Comparison of ENCODE assay signal across 1 cellular context in the genomic region with DNA sequence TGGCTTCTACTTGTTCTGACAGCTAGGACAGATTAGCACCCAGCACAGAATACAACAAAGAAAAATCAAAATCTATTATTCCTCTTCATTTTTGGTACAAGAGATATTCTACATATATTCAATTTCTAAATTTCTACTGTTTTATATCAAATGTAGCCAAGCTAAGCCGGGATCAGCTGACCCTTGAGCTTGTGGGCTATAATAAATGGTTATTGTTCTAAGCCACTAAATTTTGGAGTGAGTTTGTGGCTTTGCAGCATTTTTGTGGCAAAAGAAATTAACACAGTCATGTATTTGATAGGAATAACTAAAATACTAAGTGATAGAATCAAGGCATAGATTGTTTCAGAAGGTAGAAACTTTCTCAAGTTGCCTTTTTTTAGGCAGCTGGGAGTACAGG.
TF ChIP-seq lines count a peak whose summit lies in the region.

No MANE protein-coding gene starts in this region.

TF ChIP-seq in GM23338, 12 proteins besides CTCF, POLR2A, EP300 and RAD21:
- TF ChIP-seq, protein P1, sequence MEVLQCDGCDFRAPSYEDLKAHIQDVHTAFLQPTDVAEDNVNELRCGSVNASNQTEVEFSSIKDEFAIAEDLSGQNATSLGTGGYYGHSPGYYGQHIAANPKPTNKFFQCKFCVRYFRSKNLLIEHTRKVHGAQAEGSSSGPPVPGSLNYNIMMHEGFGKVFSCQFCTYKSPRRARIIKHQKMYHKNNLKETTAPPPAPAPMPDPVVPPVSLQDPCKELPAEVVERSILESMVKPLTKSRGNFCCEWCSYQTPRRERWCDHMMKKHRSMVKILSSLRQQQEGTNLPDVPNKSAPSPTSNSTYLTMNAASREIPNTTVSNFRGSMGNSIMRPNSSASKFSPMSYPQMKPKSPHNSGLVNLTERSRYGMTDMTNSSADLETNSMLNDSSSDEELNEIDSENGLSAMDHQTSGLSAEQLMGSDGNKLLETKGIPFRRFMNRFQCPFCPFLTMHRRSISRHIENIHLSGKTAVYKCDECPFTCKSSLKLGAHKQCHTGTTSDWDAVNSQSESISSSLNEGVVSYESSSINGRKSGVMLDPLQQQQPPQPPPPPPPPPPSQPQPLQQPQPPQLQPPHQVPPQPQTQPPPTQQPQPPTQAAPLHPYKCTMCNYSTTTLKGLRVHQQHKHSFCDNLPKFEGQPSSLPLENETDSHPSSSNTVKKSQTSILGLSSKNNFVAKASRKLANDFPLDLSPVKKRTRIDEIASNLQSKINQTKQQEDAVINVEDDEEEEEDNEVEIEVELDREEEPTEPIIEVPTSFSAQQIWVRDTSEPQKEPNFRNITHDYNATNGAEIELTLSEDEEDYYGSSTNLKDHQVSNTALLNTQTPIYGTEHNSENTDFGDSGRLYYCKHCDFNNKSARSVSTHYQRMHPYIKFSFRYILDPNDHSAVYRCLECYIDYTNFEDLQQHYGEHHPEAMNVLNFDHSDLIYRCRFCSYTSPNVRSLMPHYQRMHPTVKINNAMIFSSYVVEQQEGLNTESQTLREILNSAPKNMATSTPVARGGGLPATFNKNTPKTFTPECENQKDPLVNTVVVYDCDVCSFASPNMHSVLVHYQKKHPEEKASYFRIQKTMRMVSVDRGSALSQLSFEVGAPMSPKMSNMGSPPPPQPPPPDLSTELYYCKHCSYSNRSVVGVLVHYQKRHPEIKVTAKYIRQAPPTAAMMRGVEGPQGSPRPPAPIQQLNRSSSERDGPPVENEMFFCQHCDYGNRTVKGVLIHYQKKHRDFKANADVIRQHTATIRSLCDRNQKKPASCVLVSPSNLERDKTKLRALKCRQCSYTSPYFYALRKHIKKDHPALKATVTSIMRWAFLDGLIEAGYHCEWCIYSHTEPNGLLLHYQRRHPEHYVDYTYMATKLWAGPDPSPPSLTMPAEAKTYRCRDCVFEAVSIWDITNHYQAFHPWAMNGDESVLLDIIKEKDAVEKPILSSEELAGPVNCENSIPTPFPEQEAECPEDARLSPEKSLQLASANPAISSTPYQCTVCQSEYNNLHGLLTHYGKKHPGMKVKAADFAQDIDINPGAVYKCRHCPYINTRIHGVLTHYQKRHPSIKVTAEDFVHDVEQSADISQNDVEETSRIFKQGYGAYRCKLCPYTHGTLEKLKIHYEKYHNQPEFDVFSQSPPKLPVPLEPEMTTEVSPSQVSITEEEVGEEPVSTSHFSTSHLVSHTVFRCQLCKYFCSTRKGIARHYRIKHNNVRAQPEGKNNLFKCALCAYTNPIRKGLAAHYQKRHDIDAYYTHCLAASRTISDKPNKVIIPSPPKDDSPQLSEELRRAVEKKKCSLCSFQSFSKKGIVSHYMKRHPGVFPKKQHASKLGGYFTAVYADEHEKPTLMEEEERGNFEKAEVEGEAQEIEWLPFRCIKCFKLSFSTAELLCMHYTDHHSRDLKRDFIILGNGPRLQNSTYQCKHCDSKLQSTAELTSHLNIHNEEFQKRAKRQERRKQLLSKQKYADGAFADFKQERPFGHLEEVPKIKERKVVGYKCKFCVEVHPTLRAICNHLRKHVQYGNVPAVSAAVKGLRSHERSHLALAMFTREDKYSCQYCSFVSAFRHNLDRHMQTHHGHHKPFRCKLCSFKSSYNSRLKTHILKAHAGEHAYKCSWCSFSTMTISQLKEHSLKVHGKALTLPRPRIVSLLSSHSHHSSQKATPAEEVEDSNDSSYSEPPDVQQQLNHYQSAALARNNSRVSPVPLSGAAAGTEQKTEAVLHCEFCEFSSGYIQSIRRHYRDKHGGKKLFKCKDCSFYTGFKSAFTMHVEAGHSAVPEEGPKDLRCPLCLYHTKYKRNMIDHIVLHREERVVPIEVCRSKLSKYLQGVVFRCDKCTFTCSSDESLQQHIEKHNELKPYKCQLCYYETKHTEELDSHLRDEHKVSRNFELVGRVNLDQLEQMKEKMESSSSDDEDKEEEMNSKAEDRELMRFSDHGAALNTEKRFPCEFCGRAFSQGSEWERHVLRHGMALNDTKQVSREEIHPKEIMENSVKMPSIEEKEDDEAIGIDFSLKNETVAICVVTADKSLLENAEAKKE (CRISPR knock-in tag; IDR thresholded peaks at IDR 0.05), result no peak
- TF ChIP-seq ZNF331 (CRISPR knock-in tag; IDR thresholded peaks at IDR 0.05; ENCODE audit: low read depth) (no peak), POLR2AphosphoS5 (IDR thresholded peaks at IDR 0.05; ENCODE audit: low read depth) (no peak), JUNB (IDR thresholded peaks at IDR 0.05; ENCODE audit: unreplicated experiment) (no peak), EZH2phosphoT487 (IDR thresholded peaks at IDR 0.05; ENCODE audit: unreplicated experiment) (no peak), NANOG (IDR thresholded peaks at IDR 0.05; ENCODE audit: borderline replicate concordance) (no peak), STAT1 (IDR thresholded peaks at IDR 0.05; ENCODE audit: unreplicated experiment) (no peak)
- TF ChIP-seq, protein P2, sequence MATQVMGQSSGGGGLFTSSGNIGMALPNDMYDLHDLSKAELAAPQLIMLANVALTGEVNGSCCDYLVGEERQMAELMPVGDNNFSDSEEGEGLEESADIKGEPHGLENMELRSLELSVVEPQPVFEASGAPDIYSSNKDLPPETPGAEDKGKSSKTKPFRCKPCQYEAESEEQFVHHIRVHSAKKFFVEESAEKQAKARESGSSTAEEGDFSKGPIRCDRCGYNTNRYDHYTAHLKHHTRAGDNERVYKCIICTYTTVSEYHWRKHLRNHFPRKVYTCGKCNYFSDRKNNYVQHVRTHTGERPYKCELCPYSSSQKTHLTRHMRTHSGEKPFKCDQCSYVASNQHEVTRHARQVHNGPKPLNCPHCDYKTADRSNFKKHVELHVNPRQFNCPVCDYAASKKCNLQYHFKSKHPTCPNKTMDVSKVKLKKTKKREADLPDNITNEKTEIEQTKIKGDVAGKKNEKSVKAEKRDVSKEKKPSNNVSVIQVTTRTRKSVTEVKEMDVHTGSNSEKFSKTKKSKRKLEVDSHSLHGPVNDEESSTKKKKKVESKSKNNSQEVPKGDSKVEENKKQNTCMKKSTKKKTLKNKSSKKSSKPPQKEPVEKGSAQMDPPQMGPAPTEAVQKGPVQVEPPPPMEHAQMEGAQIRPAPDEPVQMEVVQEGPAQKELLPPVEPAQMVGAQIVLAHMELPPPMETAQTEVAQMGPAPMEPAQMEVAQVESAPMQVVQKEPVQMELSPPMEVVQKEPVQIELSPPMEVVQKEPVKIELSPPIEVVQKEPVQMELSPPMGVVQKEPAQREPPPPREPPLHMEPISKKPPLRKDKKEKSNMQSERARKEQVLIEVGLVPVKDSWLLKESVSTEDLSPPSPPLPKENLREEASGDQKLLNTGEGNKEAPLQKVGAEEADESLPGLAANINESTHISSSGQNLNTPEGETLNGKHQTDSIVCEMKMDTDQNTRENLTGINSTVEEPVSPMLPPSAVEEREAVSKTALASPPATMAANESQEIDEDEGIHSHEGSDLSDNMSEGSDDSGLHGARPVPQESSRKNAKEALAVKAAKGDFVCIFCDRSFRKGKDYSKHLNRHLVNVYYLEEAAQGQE (IDR thresholded peaks at IDR 0.05; ENCODE audit: unreplicated experiment), result no peak
